In the genomic region with DNA sequence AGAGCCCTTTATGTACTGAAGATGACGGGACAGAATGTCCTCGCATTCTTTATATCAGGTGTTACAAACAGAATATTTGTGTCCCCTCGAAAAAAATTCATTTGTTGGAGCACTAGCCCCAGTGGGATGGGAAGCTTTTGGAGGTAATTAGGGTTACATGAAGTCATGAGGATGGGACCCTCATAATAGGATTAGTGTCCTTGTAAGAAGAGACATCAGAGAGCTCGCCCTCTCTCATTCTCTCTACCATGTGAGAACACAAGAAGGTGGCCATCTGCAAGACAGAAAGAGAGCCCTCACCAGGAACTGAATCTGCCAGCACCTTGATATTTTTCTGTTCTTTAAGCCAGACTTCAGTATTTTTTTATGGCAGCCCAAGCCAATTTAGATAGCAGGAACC, we compare ENCODE assay signal across 34 cellular contexts.
DNase-seq lines count a peak whose midpoint lies in the region; ATAC-seq, FAIRE-seq and TF ChIP-seq lines count a peak whose summit lies in the region.
"Had no signal": no experiment of that assay in that cellular context is flagged by ENCODE, and none has a peak within 500 bp of the region (broad histone marks: within the 10 kb centered on the region; RNA-seq: fewer than 3 reads in every experiment).

No MANE protein-coding gene starts in this region.

- no peaks in the 10 kb centered on the region for H4K20me1 ChIP-seq in HepG2 (ENCODE audit: insufficient read depth, low read length)
- H4K20me1 ChIP-seq: BLaER1 treated with 17β-estradiol and CSF1 and Interleukin-3, amounts not matched to agents 10 nM and 100 nM had no signal

- no peak for TF ChIP-seq RAD21 in HepG2 (CRISPR knock-in tag; IDR thresholded peaks at IDR 0.05)

- no peak for TF ChIP-seq CTCF in HepG2 (CRISPR knock-in tag; IDR thresholded peaks at IDR 0.05)
- TF ChIP-seq CTCF in right lobe of liver (IDR thresholded peaks at IDR 0.05) = no peak

- CTCF ChIA-PET in HepG2 (lab: Yijun Ruan, JAX; ENCODE audit: low intra/inter-chr PET ratio, low total read pairs) = no interaction called here

- no peak for TF ChIP-seq POLR2A in HepG2 (IDR thresholded peaks at IDR 0.05; ENCODE audit: insufficient read depth in 1 of 2, low read depth in 2 of 2, low read length in 2 of 2)
- no peak for TF ChIP-seq POLR2A in right lobe of liver (IDR thresholded peaks at IDR 0.05)

- WGBS in HepG2 (ENCODE audit: low lambda C conversion rate) = 86% methylated on average over 4 of the region's 4 CpGs
- WGBS in right lobe of liver (ENCODE audit: insufficient coverage, low coverage, low lambda C conversion rate, missing lambda C conversion rate) = 92% methylated on average over 3 of the region's 4 CpGs
- WGBS in right cardiac atrium = 96% methylated on average over 4 of the region's 4 CpGs

- H3K36me3 ChIP-seq in HepG2 (replicated peaks in 1 of 2; ENCODE audit: control insufficient read depth in 1 of 2, insufficient read depth in 2 of 2, low read length in 2 of 2) (peaks cover 1 to 6% of the 10 kb centered on the region in 2 experiments; a peak in 1 of 5 replicates), right lobe of liver (no peaks in the 10 kb centered on the region)
- H3K36me3 ChIP-seq: BE2C had no signal

- FAIRE-seq in HepG2 (lab: Jason Lieb, UNC) = no peak
- FAIRE-seq: A204.1, A549, D721Med had no signal

- intact Hi-C loops in HepG2 (cut with micrococcal nuclease; ENCODE audit: unreplicated experiment) = no loop called here
- intact Hi-C loops in right lobe of liver (cut with DNase I) = no loop called here
- intact Hi-C loops in right cardiac atrium (cut with DNase I) = no loop called here

- in situ Hi-C loops in HepG2 (cut with HindIII; ENCODE audit: extremely low pct_ligation_motif_present, low pct_unique_long_range_greater_than_20kb) = no loop called here

- H3K4me1 ChIP-seq in HepG2 (ENCODE audit: insufficient read depth, low read length) = no peaks in the 10 kb centered on the region
- H3K4me1 ChIP-seq in right lobe of liver = no peaks in the 10 kb centered on the region
- H3K4me1 ChIP-seq in right cardiac atrium (ENCODE audit: control insufficient read depth, insufficient read depth, low read length) = no peaks in the 10 kb centered on the region
- H3K4me1 ChIP-seq: A549, BE2C had no signal

- H3K9me3 ChIP-seq in HepG2 (ENCODE audit: low read length) (peaks cover 4% of the 10 kb centered on the region; the same call in 1 of the 2 replicates), right lobe of liver (no peaks in the 10 kb centered on the region), right cardiac atrium (ENCODE audit: control insufficient read depth, low read length) (no peaks in the 10 kb centered on the region)
- H3K9me3 ChIP-seq: BE2C, Caco-2 had no signal

- peak; percentile 30 for DNase-seq in NCI-H82 (lab: John Stamatoyannopoulos, UW)
- DNase-seq in NCI-H82 treated with DMSO at 0.1 percent for 48 hours (lab: John Stamatoyannopoulos, UW; ENCODE audit: unreplicated experiment) = no peak
- DNase-seq in HepG2 (ENCODE audit: low spot score) = no peak
- DNase-seq in right lobe of liver = no peak
- DNase-seq in EL = peak; percentile 54
- peak; percentile 79 for DNase-seq in ELR (ENCODE audit: low read depth)
- DNase-seq in stimulated activated CD4-positive, alpha-beta T cell treated with anti-CD3 and anti-CD28 coated beads, Interleukin-4, amount 100 ng/mL, for 1 hour = no peak
- no peak for DNase-seq in right cardiac atrium
- DNase-seq: 8988T; ACHN; AML-193; BE2C; C1 segment of cervical spinal cord; Caco-2; Calu3; CD4-positive, alpha-beta memory T cell; CD4-positive, alpha-beta T cell; CD4-positive, CD25-positive, alpha-beta regulatory T cell; CD8-positive, alpha-beta memory T cell; CD8-positive, alpha-beta T cell; COR-L47; DMS 273 treated with DMSO at 0.1 percent for 48 hours; DMS153; DMS53; DMS79; DMS79 treated with DMSO at 0.1 percent for 48 hours; DND-41 had no signal

- H3K4me3 ChIP-seq in HepG2 (replicated peaks in 1 of 3; ENCODE audit: insufficient read depth in 1 of 3, low read depth in 2 of 3, low read length in 3 of 3) (no peak overlapping the region), right lobe of liver (no peak overlapping the region), right cardiac atrium (ENCODE audit: low read length) (no peak overlapping the region)
- H3K4me3 ChIP-seq: A549; BLaER1; BLaER1 treated with 17β-estradiol and CSF1 and Interleukin-3, amounts not matched to agents 10 nM and 100 nM had no signal

- no peak for TF ChIP-seq EP300 in HepG2 (IDR thresholded peaks at IDR 0.05; ENCODE audit: low read depth in 2 of 2, low read length in 2 of 2)
- TF ChIP-seq EP300 in HepG2 (CRISPR knock-in tag; IDR thresholded peaks at IDR 0.05; ENCODE audit: borderline replicate concordance) = no peak

- no peak overlapping the region for H3K9ac ChIP-seq in HepG2 (ENCODE audit: insufficient read depth, low read depth, low read length)
- H3K9ac ChIP-seq: BLaER1; BLaER1 treated with 17β-estradiol and CSF1 and Interleukin-3, amounts not matched to agents 10 nM and 100 nM had no signal

- ATAC-seq in HepG2 = no peak
- ATAC-seq in right lobe of liver = no peak
- no peak for ATAC-seq in right cardiac atrium
- ATAC-seq: A549; CD8-positive, alpha-beta T cell had no signal

- H3K4me2 ChIP-seq in HepG2 (ENCODE audit: low read depth, low read length) = no peak overlapping the region
- H3K4me2 ChIP-seq: A549; BLaER1; BLaER1 treated with 17β-estradiol and CSF1 and Interleukin-3, amounts not matched to agents 10 nM and 100 nM had no signal

- POLR2A ChIA-PET in HepG2 (lab: Yijun Ruan, JAX) = no interaction called here

- no peak overlapping the region for H2AFZ ChIP-seq in HepG2 (ENCODE audit: low read length)

- H3K27ac ChIP-seq in HepG2 (ENCODE audit: extremely low read length, insufficient read depth, low read length) (no peak overlapping the region), right lobe of liver (no peak overlapping the region), right cardiac atrium (ENCODE audit: low read length) (no peak overlapping the region)
- H3K27ac ChIP-seq: 22Rv1; A549; BLaER1; BLaER1 treated with 17β-estradiol and CSF1 and Interleukin-3, amounts not matched to agents 10 nM and 100 nM; C4-2B had no signal

- H3K79me2 ChIP-seq in HepG2 (ENCODE audit: insufficient read depth, low read length) = no peaks in the 10 kb centered on the region

- no TSS peak for BruUV-seq in HepG2 (replicated peaks; lab: Mats Ljungman, UMichigan)

- no peaks in the 10 kb centered on the region for H3K27me3 ChIP-seq in HepG2 (ENCODE audit: control insufficient read depth in 1 of 2, insufficient read depth in 2 of 2, low read length in 2 of 2)
- H3K27me3 ChIP-seq in right lobe of liver = no peaks in the 10 kb centered on the region
- H3K27me3 ChIP-seq in right cardiac atrium (ENCODE audit: control insufficient read depth, insufficient read depth) = no peaks in the 10 kb centered on the region
- H3K27me3 ChIP-seq: BE2C; BLaER1; BLaER1 treated with 17β-estradiol and CSF1 and Interleukin-3, amounts not matched to agents 10 nM and 100 nM had no signal

TF ChIP-seq in HepG2, 621 proteins besides CTCF, POLR2A, EP300 and RAD21:
- 0 out of 2 replicates have a peak, but pooled peaks have one; percentile 52 for TF ChIP-seq ZNF264 (CRISPR knock-in tag; IDR thresholded peaks at IDR 0.05)
- no peak for TF ChIP-seq FOXC1 (CRISPR knock-in tag; IDR thresholded peaks at IDR 0.05; ENCODE audit: borderline replicate concordance)
TF ChIP-seq in HepG2: peak in this region for 1.

Comparison
In these comparisons a context has a peak if more than half of its experiments do, and no peak if none do; other contexts are left out.
1. DNase-seq: peak in NCI-H82 (single experiment), EL (single experiment) and ELR (single experiment); none in NCI-H82 treated with DMSO at 0.1 percent for 48 hours (single experiment), HepG2 (single experiment), right lobe of liver (0 of 3), stimulated activated CD4-positive, alpha-beta T cell treated with anti-CD3 and anti-CD28 coated beads, Interleukin-4, amount 100 ng/mL, for 1 hour (single experiment) and right cardiac atrium (0 of 3).